Comparison of ENCODE assay signal across 1 cellular context in genomic region chr6:43634702-43635303, GRCh38.
TF ChIP-seq lines count a peak whose summit lies in the region.

No MANE protein-coding gene starts in this region.

TF ChIP-seq in GM23338, 12 proteins besides CTCF, POLR2A, EP300 and RAD21 (continued from another document):
- TF ChIP-seq ETS1 (IDR thresholded peaks at IDR 0.05) (no peak), CREB1 (CRISPR knock-in tag; IDR thresholded peaks at IDR 0.05; ENCODE audit: low read depth) (no peak), ZNF462 (CRISPR knock-in tag; IDR thresholded peaks at IDR 0.05) (no peak)
